24 cellular contexts compared by ENCODE assay signal in genomic region chr11:119592642-119593041, GRCh38.
DNase-seq lines count a peak whose midpoint lies in the region; TF ChIP-seq lines count a peak whose summit lies in the region.
"Had no signal": no experiment of that assay in that cellular context is flagged by ENCODE, and none has a peak within 500 bp of the region (broad histone marks: within the 10 kb centered on the region; RNA-seq: fewer than 3 reads in every experiment).

No MANE protein-coding gene starts in this region.

- DNase-seq in AG20443 (ENCODE audit: low spot score) (peak; percentile 34), epithelial cell of prostate (ENCODE audit: low read depth, low spot score) (no peak), mesenchymal stem cell (no peak), GF-D8 (lab: John Stamatoyannopoulos, UW) (no peak), osteocyte (ENCODE audit: extremely low spot score, unreplicated experiment) (no peak), foreskin fibroblast (no peak)
- DNase-seq in activated naive CD4-positive, alpha-beta T cell treated with anti-CD3 and anti-CD28 coated beads, Interleukin-2, amount 50 U/mL, for 16 hours = no peak
- DNase-seq: activated CD4-positive, CD25-positive, alpha-beta regulatory T cell; activated CD8-positive, alpha-beta T cell treated with anti-CD3 and anti-CD28 coated beads for 36 hours; activated naive CD4-positive, alpha-beta T cell treated with Interleukin-2 at 50 U/mL for 16 hours; activated T-cell treated with anti-CD3 and anti-CD28 coated beads, Interleukin-2, amount 50 U/mL, for 1 hour; central memory CD4-positive, alpha-beta T cell; EL; erythroblast; lower lobe of right lung; NCI-H1417; NCI-H526 treated with DMSO at 0.1 percent for 48 hours; pancreas; stimulated activated CD4-positive, alpha-beta T cell treated with anti-CD3 and anti-CD28 coated beads, Interleukin-2, amount 100 ng/mL, for 48 hours; stimulated activated naive CD4-positive, alpha-beta T cell treated with Interleukin-2 at 50 U/mL for 16 hours; T1000 had no signal

- H3K4me1 Mint-ChIP-seq in osteocyte (ENCODE audit: unreplicated experiment) = peaks cover 16% of the 10 kb centered on the region

- no peak overlapping the region for H3K4me2 ChIP-seq in mesenchymal stem cell (ENCODE audit: low read length, poor library complexity, severe bottlenecking)

- H3K27ac ChIP-seq in epithelial cell of prostate (peak overlapping the region; percentile 96), mesenchymal stem cell (ENCODE audit: low read length, poor library complexity, severe bottlenecking) (no peak overlapping the region), skin epidermis (peak overlapping the region in 15 of 21 experiments; percentile 8 to 78 (median 42))
- H3K27ac ChIP-seq: ascending aorta, HL-60, lower lobe of right lung, pancreas had no signal

- no peak overlapping the region for H3K4me3 Mint-ChIP-seq in osteocyte (ENCODE audit: unreplicated experiment)
- H3K4me3 Mint-ChIP-seq: activated CD8-positive, alpha-beta T cell treated with anti-CD3 and anti-CD28 coated beads for 36 hours had no signal

- H3K36me3 Mint-ChIP-seq in osteocyte (ENCODE audit: unreplicated experiment) = no peaks in the 10 kb centered on the region

- no peak overlapping the region for H3K18ac ChIP-seq in mesenchymal stem cell (ENCODE audit: low read depth in 1 of 2, low read length in 2 of 2)

- H3K9me3 Mint-ChIP-seq in osteocyte (ENCODE audit: unreplicated experiment) = no peaks in the 10 kb centered on the region
- H3K9me3 Mint-ChIP-seq: activated CD8-positive, alpha-beta T cell treated with anti-CD3 and anti-CD28 coated beads for 36 hours had no signal

- no peak for TF ChIP-seq CTCF in osteocyte (IDR thresholded peaks at IDR 0.05)
- TF ChIP-seq CTCF in foreskin fibroblast (IDR thresholded peaks at IDR 0.05; ENCODE audit: low read depth, low read length) = no peak

- H3K27ac Mint-ChIP-seq in osteocyte (ENCODE audit: unreplicated experiment) = no peak overlapping the region
- H3K27ac Mint-ChIP-seq: activated CD8-positive, alpha-beta T cell treated with anti-CD3 and anti-CD28 coated beads for 36 hours had no signal

- H2AK5ac ChIP-seq in mesenchymal stem cell (ENCODE audit: low read length, severe bottlenecking) = no peak overlapping the region

- no peak overlapping the region for H4K91ac ChIP-seq in mesenchymal stem cell (ENCODE audit: low read length)

- no peaks in the 10 kb centered on the region for H3K9me3 ChIP-seq in mesenchymal stem cell (ENCODE audit: control insufficient read depth, low read length)
- H3K9me3 ChIP-seq: lower lobe of right lung, pancreas had no signal

- H3K36me3 ChIP-seq in mesenchymal stem cell (ENCODE audit: control insufficient read depth in 1 of 2, insufficient read depth in 2 of 2, low read depth in 1 of 2, low read length in 2 of 2) = no peaks in the 10 kb centered on the region
- H3K36me3 ChIP-seq: ascending aorta, lower lobe of right lung, pancreas had no signal

- no peak overlapping the region for H3K14ac ChIP-seq in mesenchymal stem cell (ENCODE audit: low read length in 2 of 2)

- H3K27me3 ChIP-seq in mesenchymal stem cell (ENCODE audit: control insufficient read depth in 1 of 2, insufficient read depth in 1 of 2, low read length in 2 of 2) = no peaks in the 10 kb centered on the region
- H3K27me3 ChIP-seq: ascending aorta, pancreas had no signal

- no peak overlapping the region for H2BK12ac ChIP-seq in mesenchymal stem cell (ENCODE audit: low read length in 2 of 2)

- no peak overlapping the region for H4K8ac ChIP-seq in mesenchymal stem cell (ENCODE audit: low read length)

- H3K27me3 Mint-ChIP-seq in osteocyte (ENCODE audit: unreplicated experiment) = no peaks in the 10 kb centered on the region

- H2BK120ac ChIP-seq in mesenchymal stem cell (ENCODE audit: low read depth, low read length) = no peak overlapping the region

- no peak overlapping the region for H2BK5ac ChIP-seq in mesenchymal stem cell (ENCODE audit: low read depth, low read length, poor library complexity, severe bottlenecking)

- peak overlapping the region in 1 of 2 experiments; percentile 51 for H3K4me3 ChIP-seq in mesenchymal stem cell (ENCODE audit: insufficient read depth in 1 of 2, low read depth in 1 of 2, low read length in 2 of 2)
- H3K4me3 ChIP-seq in skin epidermis = no peak overlapping the region
- no peak overlapping the region for H3K4me3 ChIP-seq in foreskin fibroblast (ENCODE audit: low read depth in 1 of 2, low read length in 2 of 2)
- H3K4me3 ChIP-seq: ascending aorta, lower lobe of right lung, pancreas had no signal

- H2BK15ac ChIP-seq in mesenchymal stem cell (ENCODE audit: low read depth, poor library complexity, severe bottlenecking) = no peak overlapping the region

- peak overlapping the region; percentile 49 for H3K9ac ChIP-seq in mesenchymal stem cell (ENCODE audit: low read length)

- WGBS in mesenchymal stem cell = 94% methylated on average over 5 of the region's 5 CpGs

- H2AFZ ChIP-seq in mesenchymal stem cell (ENCODE audit: low read depth, low read length) = no peak overlapping the region

- peaks cover 1% of the 10 kb centered on the region for H3K4me1 ChIP-seq in mesenchymal stem cell (ENCODE audit: control insufficient read depth, insufficient read depth, low read depth, low read length)
- H3K4me1 ChIP-seq: ascending aorta, lower lobe of right lung, pancreas had no signal

- no peak overlapping the region for H3K23ac ChIP-seq in mesenchymal stem cell (ENCODE audit: low read length in 2 of 2)

- H3K4ac ChIP-seq in mesenchymal stem cell (ENCODE audit: low read depth in 1 of 2, low read length in 2 of 2) = no peak overlapping the region

- H3K79me1 ChIP-seq in mesenchymal stem cell (replicated peaks; ENCODE audit: low read length, poor library complexity, severe bottlenecking) = no peaks in the 10 kb centered on the region
